ENCODE assay signal across 22 cellular contexts in genomic region chr13:101639711-101640110, GRCh38.
A peak's percentile ranks its signal among the peaks of the same experiment; 100 is the strongest.
DNase-seq lines count a peak whose midpoint lies in the region; ATAC-seq and TF ChIP-seq lines count a peak whose summit lies in the region.
"Had no signal": no experiment of that assay in that cellular context is flagged by ENCODE, and none has a peak within 500 bp of the region (broad histone marks: within the 10 kb centered on the region; RNA-seq: fewer than 3 reads in every experiment).

No MANE protein-coding gene starts in this region.

- H2BK120ac ChIP-seq in IMR-90 (ENCODE audit: low read depth, low read length), result no peak overlapping the region; the same call in 1 of the 2 replicates

- H2BK20ac ChIP-seq in IMR-90 (ENCODE audit: low read depth, low read length), result peak overlapping the region; percentile 1; the same call in 1 of the 2 replicates

- in situ Hi-C loops in IMR-90 (cut with MboI; ENCODE audit: low sequenced_read_pairs), result no loop called here

- TF ChIP-seq CTCF in A673 (conservative IDR thresholded peaks at IDR 0.05; ENCODE audit: low read depth, low read length), result no peak
- no peak for TF ChIP-seq CTCF in IMR-90 (conservative IDR thresholded peaks at IDR 0.05; ENCODE audit: low read depth, low read length)

- BruUV-seq in A673 (replicated peaks; lab: Mats Ljungman, UMichigan) (no TSS peak), IMR-90 (replicated peaks; lab: Mats Ljungman, UMichigan) (no TSS peak)

- WGBS in IMR-90 (ENCODE audit: extremely low coverage in 2 of 2, insufficient read length in 1 of 2), 2 experiments, result no CpG with 5 or more reads among the region's 1 CpG

- no peak overlapping the region for H2BK15ac ChIP-seq in IMR-90 (ENCODE audit: low read depth, low read length)

- H3K18ac ChIP-seq in IMR-90 (ENCODE audit: low read depth, low read length), result peak overlapping the region; percentile 13; the same call in 1 of the 2 replicates

- POLR2A ChIA-PET in A673 (lab: Charles Lee; ENCODE audit: low non-redundant PET), result no interaction called here
- POLR2A ChIA-PET in IMR-90 (lab: Charles Lee; ENCODE audit: unreplicated experiment), result no interaction called here

- no peak overlapping the region for H2BK5ac ChIP-seq in IMR-90 (ENCODE audit: low read depth, low read length, poor library complexity, severe bottlenecking)

- H2AK9ac ChIP-seq in IMR-90 (replicated peaks; ENCODE audit: low read depth, low read length, poor library complexity), result no peak overlapping the region

- no peak for ATAC-seq in IMR-90 (ENCODE audit: low read depth)
- peak; percentile 36 for ATAC-seq in SK-N-SH treated with all-trans-retinoic acid at 6 μM for 48 hours
- no peak for ATAC-seq in GM19455 (IDR thresholded peaks at IDR 0.05; ENCODE audit: unreplicated experiment)
- ATAC-seq in HG03354 (IDR thresholded peaks at IDR 0.05; ENCODE audit: poor library complexity, severe bottlenecking, unreplicated experiment), result no peak
- ATAC-seq: CD8-positive, alpha-beta T cell; GM12878; HCT116 had no signal

- H3K9ac ChIP-seq in IMR-90 (ENCODE audit: low read depth, low read length), result no peak overlapping the region
- H3K9ac ChIP-seq: BLaER1 had no signal

- intact Hi-C loops in A673 (cut with micrococcal nuclease; ENCODE audit: unreplicated experiment) (no loop called here), IMR-90 (cut with micrococcal nuclease) (no loop called here)

- H4K20me1 ChIP-seq in IMR-90 (ENCODE audit: insufficient read depth, low read length), result no peaks in the 10 kb centered on the region
- H4K20me1 ChIP-seq: BLaER1 had no signal

- H4K91ac ChIP-seq in IMR-90 (ENCODE audit: insufficient read depth, low read depth, low read length), result no peak overlapping the region

- dilution Hi-C loops in IMR-90 (cut with HindIII; ENCODE audit: low sequenced_read_pairs, unreplicated experiment), result no loop called here

- H2AK5ac ChIP-seq in IMR-90 (ENCODE audit: low read depth, low read length), result no peak overlapping the region

- H3K9me3 ChIP-seq in A673 (ENCODE audit: low read depth, low read length, poor library complexity, severe bottlenecking), result no peaks in the 10 kb centered on the region
- no peaks in the 10 kb centered on the region for H3K9me3 ChIP-seq in IMR-90 (ENCODE audit: control insufficient read depth, insufficient read depth, low read length)
- H3K9me3 ChIP-seq: BLaER1 had no signal

- no peak overlapping the region for H4K8ac ChIP-seq in IMR-90 (ENCODE audit: low read depth in 2 of 2, low read length in 2 of 2)

- no peak overlapping the region for H2AFZ ChIP-seq in IMR-90 (replicated peaks; ENCODE audit: low read length, poor library complexity)

- no peak for TF ChIP-seq RAD21 in IMR-90 (IDR thresholded peaks at IDR 0.05; ENCODE audit: low read length)

- DNase-seq in A673 (ENCODE audit: low spot score) (peak; percentile 90), IMR-90 (no peak), kidney tubule cell (ENCODE audit: low spot score) (peak; percentile 6), SHP77 treated with DMSO at 0.1 percent for 48 hours (lab: John Stamatoyannopoulos, UW) (no peak)
- no peak for DNase-seq in activated T-cell treated with anti-CD3 and anti-CD28 coated beads, Interleukin-2, amount 50 U/mL, for 1 hour
- DNase-seq: 8988T; CD8-positive, alpha-beta T cell; DMS79; GDM1; MM.1S; NCI-H1092 treated with DMSO at 0.1 percent for 48 hours; NCI-H1694 treated with DMSO at 0.1 percent for 48 hours; NCI-H2107; NCI-H226; NCI-H524 treated with DMSO at 0.1 percent for 48 hours; NK-92 treated with Interleukin-12 subunit alpha and Interleukin-12 subunit beta, amount 100 ng/mL, for 24 hours had no signal

- no peak overlapping the region for H3K27ac ChIP-seq in A673 (ENCODE audit: low read depth, low read length, poor library complexity, severe bottlenecking)
- H3K27ac ChIP-seq in IMR-90 (ENCODE audit: insufficient read depth, low read length), result no peak overlapping the region
- H3K27ac ChIP-seq: BLaER1 had no signal

- H3K23ac ChIP-seq in IMR-90 (ENCODE audit: low read depth, low read length), result no peak overlapping the region

- H3K56ac ChIP-seq in IMR-90 (ENCODE audit: extremely low read depth, insufficient read depth, low read length), result no peak overlapping the region

- H3K9me1 ChIP-seq in IMR-90 (ENCODE audit: insufficient read depth, low read length), result peaks cover 5% of the 10 kb centered on the region

- CTCF ChIA-PET in A673 (lab: Charles Lee) (no interaction called here), IMR-90 (lab: Yijun Ruan, JAX) (no interaction called here)

- peak overlapping the region; percentile 9; the same call in 1 of the 2 replicates for H3K4ac ChIP-seq in IMR-90 (ENCODE audit: low read depth, low read length)

- no peak overlapping the region for H3K4me2 ChIP-seq in IMR-90 (ENCODE audit: low read depth, low read length)
- H3K4me2 ChIP-seq: BLaER1 had no signal

- H3K4me3 ChIP-seq in A673 (ENCODE audit: low read depth, low read length, poor library complexity, severe bottlenecking) (no peak overlapping the region), IMR-90 (ENCODE audit: insufficient read depth, low read depth, low read length) (no peak overlapping the region)
- H3K4me3 ChIP-seq: BLaER1, GM12878 had no signal

- peaks cover 25% of the 10 kb centered on the region for H3K4me1 ChIP-seq in A673 (ENCODE audit: insufficient read depth, low read length, poor library complexity, severe bottlenecking)
- no peaks in the 10 kb centered on the region for H3K4me1 ChIP-seq in IMR-90 (ENCODE audit: control insufficient read depth, insufficient read depth, low read length)
- H3K4me1 ChIP-seq: BLaER1 had no signal

- H4K5ac ChIP-seq in IMR-90 (ENCODE audit: low read depth, low read length), result no peak overlapping the region

- H3K36me3 ChIP-seq in A673 (ENCODE audit: insufficient read depth, low read length, poor library complexity, severe bottlenecking), result no peaks in the 10 kb centered on the region
- H3K36me3 ChIP-seq in IMR-90 (ENCODE audit: control insufficient read depth, insufficient read depth, low read length), result no peaks in the 10 kb centered on the region
- H3K36me3 ChIP-seq: BLaER1 had no signal

- H3K27me3 ChIP-seq in A673 (replicated peaks; ENCODE audit: insufficient read depth, low read depth, low read length, poor library complexity) (no peaks in the 10 kb centered on the region), IMR-90 (ENCODE audit: control insufficient read depth, insufficient read depth, low read length) (no peaks in the 10 kb centered on the region)
- H3K27me3 ChIP-seq: BLaER1 had no signal

- peak overlapping the region; percentile 40; the same call in 1 of the 2 replicates for H3K14ac ChIP-seq in IMR-90 (replicated peaks; ENCODE audit: low read depth, low read length)

- no peak for TF ChIP-seq POLR2A in IMR-90 (IDR thresholded peaks at IDR 0.05; ENCODE audit: low read depth, low read length)

- no peaks in the 10 kb centered on the region for H3K79me1 ChIP-seq in IMR-90 (ENCODE audit: low read depth in 1 of 2, low read length in 2 of 2)

TF ChIP-seq in IMR-90, 13 proteins besides CTCF, POLR2A, EP300 and RAD21 (continues in another document):
- TF ChIP-seq ELK1 (IDR thresholded peaks at IDR 0.05; ENCODE audit: borderline replicate concordance, low read depth, low read length), result no peak
- TF ChIP-seq, protein P1, sequence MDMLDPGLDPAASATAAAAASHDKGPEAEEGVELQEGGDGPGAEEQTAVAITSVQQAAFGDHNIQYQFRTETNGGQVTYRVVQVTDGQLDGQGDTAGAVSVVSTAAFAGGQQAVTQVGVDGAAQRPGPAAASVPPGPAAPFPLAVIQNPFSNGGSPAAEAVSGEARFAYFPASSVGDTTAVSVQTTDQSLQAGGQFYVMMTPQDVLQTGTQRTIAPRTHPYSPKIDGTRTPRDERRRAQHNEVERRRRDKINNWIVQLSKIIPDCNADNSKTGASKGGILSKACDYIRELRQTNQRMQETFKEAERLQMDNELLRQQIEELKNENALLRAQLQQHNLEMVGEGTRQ (IDR thresholded peaks at IDR 0.05; ENCODE audit: low read depth, low read length), result no peak
- TF ChIP-seq CEBPB (IDR thresholded peaks at IDR 0.05; ENCODE audit: low read depth, low read length), result no peak
- TF ChIP-seq CHD1 (IDR thresholded peaks at IDR 0.05; ENCODE audit: low read depth, low read length), result no peak
- TF ChIP-seq BHLHE40 (IDR thresholded peaks at IDR 0.05; ENCODE audit: low read depth, low read length), result no peak
- no peak for TF ChIP-seq NFE2L2 (IDR thresholded peaks at IDR 0.05; ENCODE audit: low read depth, low read length)

TF ChIP-seq in SK-N-SH treated with all-trans-retinoic acid at 6 μM for 48 hours, 23 proteins besides CTCF, POLR2A, EP300 and RAD21:
- TF ChIP-seq ESRRG (CRISPR knock-in tag; IDR thresholded peaks at IDR 0.05) (no peak), CSDC2 (CRISPR knock-in tag; IDR thresholded peaks at IDR 0.05) (no peak), ZC3H10 (CRISPR knock-in tag; IDR thresholded peaks at IDR 0.05) (no peak), PATZ1 (CRISPR knock-in tag; IDR thresholded peaks at IDR 0.05; ENCODE audit: borderline replicate concordance) (no peak), PPARA (CRISPR knock-in tag; IDR thresholded peaks at IDR 0.05; ENCODE audit: borderline replicate concordance) (no peak), ZNF565 (CRISPR knock-in tag; conservative IDR thresholded peaks at IDR 0.05; ENCODE audit: low read depth) (no peak), ISL1 (CRISPR knock-in tag; IDR thresholded peaks at IDR 0.05) (no peak), BACH2 (CRISPR knock-in tag; IDR thresholded peaks at IDR 0.05; ENCODE audit: borderline replicate concordance) (no peak), ZNF8 (CRISPR knock-in tag; IDR thresholded peaks at IDR 0.05) (no peak), TCF4 (CRISPR knock-in tag; IDR thresholded peaks at IDR 0.05; ENCODE audit: borderline replicate concordance) (no peak), ZNF70 (CRISPR knock-in tag; IDR thresholded peaks at IDR 0.05) (no peak), GLIS3 (CRISPR knock-in tag; IDR thresholded peaks at IDR 0.05) (no peak), ARNTL (CRISPR knock-in tag; IDR thresholded peaks at IDR 0.05; ENCODE audit: borderline replicate concordance, low read depth) (no peak)

Comparison
In these comparisons a context has a peak if more than half of its experiments do, and no peak if none do; other contexts are left out.
1. DNase-seq: peak in A673 (single experiment) and kidney tubule cell (single experiment); none in IMR-90 (single experiment), SHP77 treated with DMSO at 0.1 percent for 48 hours (single experiment) and activated T-cell treated with anti-CD3 and anti-CD28 coated beads, Interleukin-2, amount 50 U/mL, for 1 hour (single experiment).